9 cellular contexts compared by ENCODE assay signal in the genomic region with DNA sequence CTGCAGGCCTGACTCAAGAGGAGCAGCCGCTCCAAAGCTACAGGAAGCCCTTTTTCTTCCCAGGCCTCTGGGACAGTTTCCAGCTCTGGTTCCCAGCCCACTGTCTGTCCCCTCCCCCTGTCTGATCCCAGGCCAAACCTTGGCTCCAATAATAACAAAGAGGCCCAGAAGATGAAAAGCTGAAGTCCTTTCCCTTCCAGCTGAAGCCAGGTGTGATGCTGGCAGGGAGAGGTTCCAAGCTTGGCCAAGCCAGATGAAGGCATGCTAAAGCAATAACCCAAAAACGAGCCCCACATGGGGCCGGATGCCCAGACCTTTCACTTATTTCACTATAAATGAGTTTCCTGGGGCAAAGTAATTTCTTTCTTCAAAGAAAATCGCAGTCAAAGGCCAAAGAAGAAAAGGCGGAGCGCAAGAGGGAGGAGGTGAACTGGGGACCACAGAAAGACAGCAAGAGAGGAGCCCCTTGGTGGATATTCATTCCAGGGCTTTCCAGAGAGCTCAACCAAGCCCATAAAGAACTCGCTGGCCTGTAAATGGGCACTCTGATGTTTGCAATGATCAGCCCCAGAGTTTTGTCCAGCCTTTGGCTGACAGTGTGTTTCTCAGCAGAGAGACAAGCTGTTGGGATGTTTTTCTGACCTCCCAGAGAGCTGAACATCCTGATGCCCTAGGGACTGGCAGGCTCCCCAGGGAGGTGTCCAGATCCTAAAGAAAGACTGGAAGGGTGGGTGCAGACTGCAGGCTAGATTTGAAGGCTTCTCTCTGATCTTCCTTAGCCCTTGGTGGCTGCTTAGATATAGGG.
A peak's percentile ranks its signal among the peaks of the same experiment; 100 is the strongest.
DNase-seq lines count a peak whose midpoint lies in the region; ATAC-seq and TF ChIP-seq lines count a peak whose summit lies in the region.
"Had no signal": no experiment of that assay in that cellular context is flagged by ENCODE, and none has a peak within 500 bp of the region (broad histone marks: within the 10 kb centered on the region; RNA-seq: fewer than 3 reads in every experiment).

No MANE protein-coding gene starts in this region.

- H3K9me3 Mint-ChIP-seq in neural progenitor cell: no peaks in the 10 kb centered on the region

- no peaks in the 10 kb centered on the region for H3K9me3 ChIP-seq in neural progenitor cell (ENCODE audit: low read depth)

- peak overlapping the region; percentile 87 for H3K27ac Mint-ChIP-seq in neural progenitor cell

- H2AFZ ChIP-seq in neural progenitor cell (replicated peaks): no peak overlapping the region

- no peaks in the 10 kb centered on the region for H3K36me3 Mint-ChIP-seq in neural progenitor cell

- H3K27me3 ChIP-seq in neural progenitor cell: no peaks in the 10 kb centered on the region

- H4K20me1 ChIP-seq in neural progenitor cell (ENCODE audit: low read depth): no peaks in the 10 kb centered on the region

- H3K27ac ChIP-seq in neural progenitor cell: no peak overlapping the region

- no peak overlapping the region for H3K9ac ChIP-seq in neural progenitor cell

- ATAC-seq in GM18511 (IDR thresholded peaks at IDR 0.05; ENCODE audit: unreplicated experiment) (no peak), GM18861 (IDR thresholded peaks at IDR 0.05; ENCODE audit: unreplicated experiment) (no peak), GM21447 (IDR thresholded peaks at IDR 0.05; ENCODE audit: unreplicated experiment) (no peak)

- peak; percentile 46 for DNase-seq in AG20443 (ENCODE audit: low spot score)
- DNase-seq in RPMI7951 (ENCODE audit: low read depth): peak; percentile 89
- peak; percentile 78 for DNase-seq in fibroblast of villous mesenchyme (ENCODE audit: low read depth)
- DNase-seq in neural progenitor cell (ENCODE audit: low spot score): peak; percentile 31
- DNase-seq in lower leg skin (ENCODE audit: low spot score in 2 of 2): no peak
- DNase-seq: stimulated activated CD4-positive, alpha-beta T cell treated with anti-CD3 and anti-CD28 coated beads, Interleukin-12 subunit alpha, Interleukin-12 subunit beta, amount 100 ng/mL, for 4 hours had no signal

- H3K4me3 ChIP-seq in fibroblast of villous mesenchyme (ENCODE audit: low read depth, low read length): no peak overlapping the region
- H3K4me3 ChIP-seq in neural progenitor cell: no peak overlapping the region
- H3K4me3 ChIP-seq in lower leg skin (ENCODE audit: low read depth, poor library complexity, severe bottlenecking): no peak overlapping the region

- H3K4me2 ChIP-seq in neural progenitor cell: no peak overlapping the region

- peak overlapping the region; percentile 16 for H3K4me3 Mint-ChIP-seq in neural progenitor cell

- intact Hi-C loops in lower leg skin (cut with DNase I; ENCODE audit: low total_unique reads): no loop called here

- H3K79me2 ChIP-seq in neural progenitor cell (ENCODE audit: low read depth): no peaks in the 10 kb centered on the region

- no peak for TF ChIP-seq CTCF in fibroblast of villous mesenchyme (IDR thresholded peaks at IDR 0.05; ENCODE audit: insufficient read depth, low read depth, low read length)
- TF ChIP-seq CTCF in neural progenitor cell (IDR thresholded peaks at IDR 0.05): no peak
- no peak for TF ChIP-seq CTCF in lower leg skin (IDR thresholded peaks at IDR 0.05)

- H3K27me3 Mint-ChIP-seq in neural progenitor cell (ENCODE audit: insufficient read depth, low read depth): peaks cover 2% of the 10 kb centered on the region

- TF ChIP-seq POLR2A in lower leg skin (IDR thresholded peaks at IDR 0.05): no peak

- no peaks in the 10 kb centered on the region for H3K36me3 ChIP-seq in neural progenitor cell

- peaks cover 35% of the 10 kb centered on the region for H3F3A ChIP-seq in neural progenitor cell (ENCODE audit: low read depth)

- WGBS in lower leg skin, 2 donors: 26 to 28% methylated on average over 7 of the region's 7 CpGs

- peaks cover 63% of the 10 kb centered on the region for H3K4me1 Mint-ChIP-seq in neural progenitor cell

- peaks cover 37% of the 10 kb centered on the region for H3K4me1 ChIP-seq in neural progenitor cell

Comparison
In these comparisons a context has a peak if more than half of its experiments do, and no peak if none do; other contexts are left out.
1. DNase-seq: peak in AG20443 (single experiment), RPMI7951 (single experiment), fibroblast of villous mesenchyme (single experiment) and neural progenitor cell (single experiment); none in lower leg skin (0 of 2).